In the genomic region with DNA sequence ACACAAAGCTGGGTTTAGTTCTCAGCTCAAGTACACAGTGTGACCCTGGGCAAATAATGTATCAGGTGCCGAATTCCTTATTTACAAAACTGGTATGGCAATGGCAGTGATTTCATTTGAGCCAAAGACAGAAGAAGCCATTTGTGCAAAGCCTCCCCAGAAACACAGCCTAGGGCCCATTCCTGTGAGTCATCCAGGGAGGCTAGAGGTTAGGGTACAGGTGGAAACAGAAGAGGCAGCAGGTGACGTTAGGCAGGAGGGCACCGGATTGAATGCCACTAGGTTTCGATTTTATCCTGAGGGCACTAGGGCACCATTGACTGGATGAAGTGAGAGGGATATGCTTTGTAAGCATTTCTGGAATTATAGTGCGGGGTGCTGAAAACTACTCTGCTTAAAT, we compare ENCODE assay signal across 24 cellular contexts.
"Had no signal": no experiment of that assay in that cellular context is flagged by ENCODE, and none has a peak within 500 bp of the region (broad histone marks: within the 10 kb centered on the region; RNA-seq: fewer than 3 reads in every experiment).

No MANE protein-coding gene starts in this region.

- H3K4me3 Mint-ChIP-seq: activated CD8-positive, alpha-beta memory T cell treated with anti-CD3 and anti-CD28 coated beads, Interleukin-2, amount 10 ng/mL, durations not matched to agents 7 days and 5 days; activated naive CD8-positive, alpha-beta T cell treated with anti-CD3 and anti-CD28 coated beads, Interleukin-2, amount 10 ng/mL, durations not matched to agents 7 days and 5 days; activated T-cell treated with anti-CD3 and anti-CD28 coated beads, Interleukin-2, amount 50 U/mL, for 24 hours; activated T-helper 1 cell treated with anti-CD3 and anti-CD28 coated beads, Interleukin-12 subunit alpha, Interleukin-12 subunit beta, Interleukin-2, Interleukin-4 antibody, amounts not matched to agents 30 ng/mL and 10 ng/mL and 1 ng/mL, durations not matched to agents 14 hours and 24 hours and 36 hours; T-helper 1 cell treated with Interleukin-12 subunit alpha and Interleukin-12 subunit beta and Interleukin-4 antibody, amounts not matched to agents 30 μg/mL and 1 μg/mL, for 36 hours had no signal

- H3K36me3 Mint-ChIP-seq: activated CD8-positive, alpha-beta memory T cell treated with anti-CD3 and anti-CD28 coated beads, Interleukin-2, amount 10 ng/mL, durations not matched to agents 7 days and 5 days; activated naive CD8-positive, alpha-beta T cell treated with anti-CD3 and anti-CD28 coated beads, Interleukin-2, amount 10 ng/mL, durations not matched to agents 7 days and 5 days had no signal

- H3K4me3 ChIP-seq: adrenal gland, MG63 had no signal

- H3K27ac ChIP-seq: adrenal gland, KMS-11 had no signal

- H3K4me1 Mint-ChIP-seq: activated CD8-positive, alpha-beta memory T cell treated with anti-CD3 and anti-CD28 coated beads, Interleukin-2, amount 10 ng/mL, durations not matched to agents 7 days and 5 days; activated naive CD8-positive, alpha-beta T cell treated with anti-CD3 and anti-CD28 coated beads, Interleukin-2, amount 10 ng/mL, durations not matched to agents 7 days and 5 days had no signal

- H3K9ac ChIP-seq: KMS-11 had no signal

- H3K36me3 ChIP-seq: adrenal gland, MG63 had no signal

- H3K27me3 ChIP-seq: adrenal gland, MG63 had no signal

- ATAC-seq: activated CD4-positive, CD25-positive, alpha-beta regulatory T cell treated with anti-CD3 and anti-CD28 coated beads, Interleukin-2, amount 50 U/mL, for 24 hours; activated CD8-positive, alpha-beta memory T cell treated with anti-CD3 and anti-CD28 coated beads, Interleukin-2, amount 10 ng/mL, durations not matched to agents 7 days and 5 days had no signal

- H3K4me2 ChIP-seq: KMS-11 had no signal

- H3K4me1 ChIP-seq: adrenal gland had no signal

- DNase-seq: activated CD4-positive, alpha-beta T cell treated with anti-CD3 and anti-CD28 coated beads for 48 hours; activated CD4-positive, alpha-beta T cell treated with anti-CD3 and anti-CD28 coated beads, Interleukin-2, amount 50 U/mL, for 4 hours; activated CD8-positive, alpha-beta memory T cell treated with anti-CD3 and anti-CD28 coated beads, Interleukin-2, amount 10 ng/mL, durations not matched to agents 7 days and 5 days; activated gamma-delta T cell; activated naive CD4-positive, alpha-beta T cell treated with anti-CD3 and anti-CD28 coated beads, Interleukin-2, amount 50 U/mL, for 16 hours; activated naive CD8-positive, alpha-beta T cell treated with anti-CD3 and anti-CD28 coated beads, Interleukin-2, amount 10 ng/mL, durations not matched to agents 7 days and 5 days; activated T-cell treated with anti-CD3 and anti-CD28 coated beads, Interleukin-2, amount 50 U/mL, for 24 hours; adrenal gland; anterior cingulate cortex; central memory CD4-positive, alpha-beta T cell; MG63; MV-4-11; NCI-H1092 treated with DMSO at 0.1 percent for 48 hours; NCI-H1417 treated with DMSO at 0.1 percent for 48 hours; NCI-H1694; NCI-H2029; NCI-H510A treated with DMSO at 0.1 percent for 48 hours; NCI-H69; NK-92 treated with Interleukin-12 subunit alpha and Interleukin-12 subunit beta, amount 100 ng/mL, for 24 hours; SHP77 treated with DMSO at 0.1 percent for 48 hours had no signal

- H3K9me3 Mint-ChIP-seq: activated T-cell treated with anti-CD3 and anti-CD28 coated beads, Interleukin-2, amount 50 U/mL, for 24 hours; activated T-helper 1 cell treated with anti-CD3 and anti-CD28 coated beads, Interleukin-12 subunit alpha, Interleukin-12 subunit beta, Interleukin-2, Interleukin-4 antibody, amounts not matched to agents 30 ng/mL and 10 ng/mL and 1 ng/mL, durations not matched to agents 14 hours and 24 hours and 36 hours had no signal

- H3K27ac Mint-ChIP-seq: activated CD8-positive, alpha-beta memory T cell treated with anti-CD3 and anti-CD28 coated beads, Interleukin-2, amount 10 ng/mL, durations not matched to agents 7 days and 5 days; activated naive CD8-positive, alpha-beta T cell treated with anti-CD3 and anti-CD28 coated beads, Interleukin-2, amount 10 ng/mL, durations not matched to agents 7 days and 5 days; activated T-cell treated with anti-CD3 and anti-CD28 coated beads, Interleukin-2, amount 50 U/mL, for 24 hours; activated T-helper 1 cell treated with anti-CD3 and anti-CD28 coated beads, Interleukin-12 subunit alpha, Interleukin-12 subunit beta, Interleukin-2, Interleukin-4 antibody, amounts not matched to agents 30 ng/mL and 10 ng/mL and 1 ng/mL, durations not matched to agents 14 hours and 24 hours and 36 hours; T-helper 1 cell treated with Interleukin-12 subunit alpha and Interleukin-12 subunit beta and Interleukin-4 antibody, amounts not matched to agents 30 μg/mL and 1 μg/mL, for 36 hours had no signal
